Comparison of ENCODE assay signal across 1 cellular context in the genomic region with DNA sequence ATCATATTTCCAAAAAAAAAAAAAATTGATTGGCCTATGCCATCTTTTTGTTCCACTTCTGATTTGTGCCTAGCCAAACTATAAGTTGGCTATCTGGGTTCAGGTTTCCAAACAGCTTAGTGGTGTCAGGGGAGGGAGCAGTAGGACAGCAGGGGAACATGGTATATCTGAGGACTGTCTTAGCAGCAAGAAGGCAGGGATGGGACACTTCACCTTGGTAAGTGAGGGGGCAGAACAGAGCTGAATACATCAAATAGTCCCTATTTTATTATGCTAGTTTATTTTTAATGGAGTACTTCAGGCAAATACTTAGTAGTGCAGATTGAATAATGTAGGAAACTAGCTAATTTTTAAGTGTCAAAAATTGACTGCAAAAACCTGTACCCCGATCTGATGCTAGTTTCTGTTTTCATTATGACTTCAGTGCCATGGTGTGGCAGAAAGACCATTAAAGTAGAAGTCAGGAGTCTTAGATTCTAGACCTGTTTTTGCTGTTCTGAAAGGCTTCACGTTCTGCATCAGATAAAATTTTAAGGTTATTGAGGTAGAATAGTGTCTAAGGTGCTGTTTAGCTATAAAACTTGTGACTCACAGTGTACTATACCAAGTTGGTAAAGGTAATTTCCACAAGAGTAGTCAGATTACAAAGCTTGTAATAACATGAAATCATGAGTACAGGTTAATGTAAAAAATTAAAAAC.
TF ChIP-seq lines count a peak whose summit lies in the region.

No MANE protein-coding gene starts in this region.

TF ChIP-seq in HepG2, 621 proteins besides CTCF, POLR2A, EP300 and RAD21:
- TF ChIP-seq, protein P1, sequence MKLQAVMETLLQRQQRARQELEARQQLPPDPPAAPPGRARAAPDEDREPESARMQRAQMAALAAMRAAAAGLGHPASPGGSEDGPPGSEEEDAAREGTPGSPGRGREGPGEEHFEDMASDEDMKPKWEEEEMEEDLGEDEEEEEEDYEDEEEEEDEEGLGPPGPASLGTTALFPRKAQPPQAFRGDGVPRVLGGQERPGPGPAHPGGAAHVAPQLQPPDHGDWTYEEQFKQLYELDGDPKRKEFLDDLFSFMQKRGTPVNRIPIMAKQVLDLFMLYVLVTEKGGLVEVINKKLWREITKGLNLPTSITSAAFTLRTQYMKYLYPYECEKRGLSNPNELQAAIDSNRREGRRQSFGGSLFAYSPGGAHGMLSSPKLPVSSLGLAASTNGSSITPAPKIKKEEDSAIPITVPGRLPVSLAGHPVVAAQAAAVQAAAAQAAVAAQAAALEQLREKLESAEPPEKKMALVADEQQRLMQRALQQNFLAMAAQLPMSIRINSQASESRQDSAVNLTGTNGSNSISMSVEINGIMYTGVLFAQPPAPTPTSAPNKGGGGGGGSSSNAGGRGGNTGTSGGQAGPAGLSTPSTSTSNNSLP (IDR thresholded peaks at IDR 0.05; ENCODE audit: low read depth, low read length), result no peak
- TF ChIP-seq, protein P2, sequence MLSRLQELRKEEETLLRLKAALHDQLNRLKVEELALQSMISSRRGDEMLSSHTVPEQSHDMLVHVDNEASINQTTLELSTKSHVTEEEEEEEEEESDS (CRISPR knock-in tag; IDR thresholded peaks at IDR 0.05; ENCODE audit: borderline replicate concordance), result no peak
- TF ChIP-seq FOXJ3 (CRISPR knock-in tag; IDR thresholded peaks at IDR 0.05; ENCODE audit: borderline replicate concordance) (no peak), ZNF792 (CRISPR knock-in tag; IDR thresholded peaks at IDR 0.05) (no peak), ZFY (CRISPR knock-in tag; IDR thresholded peaks at IDR 0.05) (no peak), CCDC6 (CRISPR knock-in tag; IDR thresholded peaks at IDR 0.05) (no peak), REPIN1 (CRISPR knock-in tag; IDR thresholded peaks at IDR 0.05; ENCODE audit: borderline replicate concordance, low read depth) (no peak), GATAD1 (CRISPR knock-in tag; IDR thresholded peaks at IDR 0.05) (no peak), GTF2F1 (IDR thresholded peaks at IDR 0.05; ENCODE audit: low read length) (no peak), ZNF703 (CRISPR knock-in tag; IDR thresholded peaks at IDR 0.05; ENCODE audit: borderline replicate concordance) (no peak)
- TF ChIP-seq, protein P3, sequence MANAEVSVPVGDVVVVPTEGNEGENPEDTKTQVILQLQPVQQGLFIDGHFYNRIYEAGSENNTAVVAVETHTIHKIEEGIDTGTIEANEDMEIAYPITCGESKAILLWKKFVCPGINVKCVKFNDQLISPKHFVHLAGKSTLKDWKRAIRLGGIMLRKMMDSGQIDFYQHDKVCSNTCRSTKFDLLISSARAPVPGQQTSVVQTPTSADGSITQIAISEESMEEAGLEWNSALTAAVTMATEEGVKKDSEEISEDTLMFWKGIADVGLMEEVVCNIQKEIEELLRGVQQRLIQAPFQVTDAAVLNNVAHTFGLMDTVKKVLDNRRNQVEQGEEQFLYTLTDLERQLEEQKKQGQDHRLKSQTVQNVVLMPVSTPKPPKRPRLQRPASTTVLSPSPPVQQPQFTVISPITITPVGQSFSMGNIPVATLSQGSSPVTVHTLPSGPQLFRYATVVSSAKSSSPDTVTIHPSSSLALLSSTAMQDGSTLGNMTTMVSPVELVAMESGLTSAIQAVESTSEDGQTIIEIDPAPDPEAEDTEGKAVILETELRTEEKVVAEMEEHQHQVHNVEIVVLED (CRISPR knock-in tag; IDR thresholded peaks at IDR 0.05; ENCODE audit: borderline replicate concordance), result no peak
TF ChIP-seq in HepG2: peak in this region for 0.
